In genomic region chr3:176767385-176767784, GRCh38 we compare ENCODE assay signal across 13 cellular contexts.
DNase-seq lines count a peak whose midpoint lies in the region; ATAC-seq lines count a peak whose summit lies in the region.
"Had no signal": no experiment of that assay in that cellular context is flagged by ENCODE, and none has a peak within 500 bp of the region (broad histone marks: within the 10 kb centered on the region; RNA-seq: fewer than 3 reads in every experiment).

No MANE protein-coding gene starts in this region.

- DNase-seq in AG08396 (ENCODE audit: low spot score) (peak; percentile 11), amniotic epithelial cell (ENCODE audit: low read depth) (peak; percentile 10), islet precursor cell (peak; percentile 77), KG1 (lab: John Stamatoyannopoulos, UW) (no peak), GM19238 (ENCODE audit: insufficient read length, low spot score) (no peak)
- no peak for DNase-seq in effector CD4-positive, alpha-beta T cell
- DNase-seq: activated CD4-positive, alpha-beta T cell treated with anti-CD3 and anti-CD28 coated beads, Interleukin-2, amount 10 ng/mL, durations not matched to agents 24 days and 14 days; effector memory CD4-positive, alpha-beta T cell; KBM-7; NCI-H2227 treated with DMSO at 0.1 percent for 48 hours; SJCRH30 had no signal

- peak; percentile 52 for ATAC-seq in HG02884 (IDR thresholded peaks at IDR 0.05; ENCODE audit: unreplicated experiment)
- ATAC-seq in GM19023 (IDR thresholded peaks at IDR 0.05; ENCODE audit: unreplicated experiment) = no peak

Comparison
In these comparisons a context has a peak if more than half of its experiments do, and no peak if none do; other contexts are left out.
1. DNase-seq: peak in AG08396 (single experiment), amniotic epithelial cell (single experiment) and islet precursor cell (single experiment); none in effector CD4-positive, alpha-beta T cell (single experiment), KG1 (single experiment) and GM19238 (single experiment).